ENCODE assay signal across 1 cellular context in the genomic region with DNA sequence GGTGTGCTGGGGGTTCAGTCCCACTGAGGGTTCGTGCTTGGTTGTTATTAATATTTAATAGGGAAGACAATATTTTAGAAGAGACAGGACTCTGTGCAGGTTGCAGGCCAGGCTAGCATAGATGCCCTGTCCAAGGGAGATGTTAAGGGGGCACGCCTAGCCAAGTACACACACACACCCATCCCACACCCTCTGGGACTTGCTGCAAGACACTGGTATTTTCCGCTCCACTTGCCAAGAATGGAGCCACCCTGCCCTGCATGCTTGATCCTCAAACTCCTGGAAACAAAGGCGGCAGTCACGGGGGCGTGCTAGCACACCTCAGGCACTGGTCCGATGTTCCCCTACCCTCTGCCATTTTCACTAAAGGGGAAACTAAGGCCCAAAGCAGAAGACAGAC.
TF ChIP-seq lines count a peak whose summit lies in the region.

No MANE protein-coding gene starts in this region.

TF ChIP-seq in GM23338, 12 proteins besides CTCF, POLR2A, EP300 and RAD21 (continued from another document):
- TF ChIP-seq ZNF462 (CRISPR knock-in tag; IDR thresholded peaks at IDR 0.05) (no peak), EZH2phosphoT487 (IDR thresholded peaks at IDR 0.05; ENCODE audit: unreplicated experiment) (no peak), ETS1 (IDR thresholded peaks at IDR 0.05) (no peak), POLR2AphosphoS5 (IDR thresholded peaks at IDR 0.05; ENCODE audit: low read depth) (no peak), STAT1 (IDR thresholded peaks at IDR 0.05; ENCODE audit: unreplicated experiment) (no peak), EZH2 (IDR thresholded peaks at IDR 0.05; ENCODE audit: low read depth, unreplicated experiment) (no peak), REST (IDR thresholded peaks at IDR 0.05; ENCODE audit: unreplicated experiment) (no peak), CREB1 (CRISPR knock-in tag; IDR thresholded peaks at IDR 0.05; ENCODE audit: low read depth) (no peak), ZNF114 (CRISPR knock-in tag; IDR thresholded peaks at IDR 0.05) (no peak)
